In genomic region chr6:162178666-162179065, GRCh38 we compare ENCODE assay signal across 26 cellular contexts.
"Had no signal": no experiment of that assay in that cellular context is flagged by ENCODE, and none has a peak within 500 bp of the region (broad histone marks: within the 10 kb centered on the region; RNA-seq: fewer than 3 reads in every experiment).

No MANE protein-coding gene starts in this region.

- H3K4me3 Mint-ChIP-seq: activated naive CD4-positive, alpha-beta T cell treated with anti-CD3 and anti-CD28 coated beads for 36 hours; activated naive CD8-positive, alpha-beta T cell treated with anti-CD3 and anti-CD28 coated beads for 36 hours; activated T-cell treated with anti-CD3 and anti-CD28 coated beads, Interleukin-2, amount 50 U/mL, for 72 hours; effector memory CD8-positive, alpha-beta T cell; natural killer cell; neural progenitor cell; T-helper 2 cell treated with Interferon-gamma antibody and Interleukin-4, amounts not matched to agents 5 μg/mL and 100 μg/mL, for 36 hours had no signal

- ATAC-seq: body of pancreas; effector memory CD8-positive, alpha-beta T cell; left lobe of liver; natural killer cell had no signal

- DNase-seq: activated CD4-positive, alpha-beta T cell treated with anti-CD3 and anti-CD28 coated beads for 4 hours; activated CD4-positive, alpha-beta T cell treated with anti-CD3 and anti-CD28 coated beads, Interleukin-2, amount 50 U/mL, for 4 hours; activated effector memory CD4-positive, alpha-beta T cell treated with anti-CD3 and anti-CD28 coated beads, Interleukin-2, amount 50 U/mL, for 16 hours; activated naive CD4-positive, alpha-beta T cell treated with anti-CD3 and anti-CD28 coated beads for 36 hours; activated naive CD8-positive, alpha-beta T cell treated with anti-CD3 and anti-CD28 coated beads for 36 hours; activated T-cell treated with anti-CD3 and anti-CD28 coated beads for 4 hours; activated T-cell treated with anti-CD3 and anti-CD28 coated beads, Interleukin-2, amount 50 U/mL, for 72 hours; adrenal gland; aorta; body of pancreas; cortex of kidney; effector memory CD8-positive, alpha-beta T cell; erythroblast; gastrocnemius medialis; kidney glomerular epithelial cell; mesendoderm; natural killer cell; occipital lobe; stimulated activated CD4-positive, alpha-beta T cell treated with anti-CD3 and anti-CD28 coated beads, Interleukin-15, amount 100 ng/mL, for 24 hours; stimulated activated naive CD4-positive, alpha-beta T cell had no signal

- H3K4me1 ChIP-seq: adrenal gland, body of pancreas, neural progenitor cell, right atrium auricular region had no signal

- H3K9ac ChIP-seq: neural progenitor cell had no signal

- H3K4me3 ChIP-seq: adrenal gland, body of pancreas, gastrocnemius medialis, lung, neural progenitor cell, right atrium auricular region, tibial nerve had no signal

- H3K27me3 Mint-ChIP-seq: activated naive CD8-positive, alpha-beta T cell treated with anti-CD3 and anti-CD28 coated beads for 36 hours; effector memory CD8-positive, alpha-beta T cell had no signal

- H3K9me3 ChIP-seq: adrenal gland, body of pancreas, gastrocnemius medialis, right atrium auricular region, tibial nerve had no signal

- H3K27ac Mint-ChIP-seq: activated naive CD4-positive, alpha-beta T cell treated with anti-CD3 and anti-CD28 coated beads for 36 hours; activated naive CD8-positive, alpha-beta T cell treated with anti-CD3 and anti-CD28 coated beads for 36 hours; activated T-cell treated with anti-CD3 and anti-CD28 coated beads, Interleukin-2, amount 50 U/mL, for 72 hours; effector memory CD8-positive, alpha-beta T cell; natural killer cell; neural progenitor cell; T-helper 2 cell treated with Interferon-gamma antibody and Interleukin-4, amounts not matched to agents 5 μg/mL and 100 μg/mL, for 36 hours had no signal

- H3K4me2 ChIP-seq: neural progenitor cell had no signal

- H3K36me3 ChIP-seq: adrenal gland, gastrocnemius medialis, neural progenitor cell, right atrium auricular region, tibial nerve had no signal

- H3K27me3 ChIP-seq: adrenal gland, body of pancreas, gastrocnemius medialis, neural progenitor cell, right atrium auricular region, tibial nerve had no signal

- H3K4me1 Mint-ChIP-seq: natural killer cell had no signal

- H2AFZ ChIP-seq: neural progenitor cell had no signal

- H3K9me3 Mint-ChIP-seq: activated naive CD4-positive, alpha-beta T cell treated with anti-CD3 and anti-CD28 coated beads for 36 hours; activated naive CD8-positive, alpha-beta T cell treated with anti-CD3 and anti-CD28 coated beads for 36 hours; activated T-cell treated with anti-CD3 and anti-CD28 coated beads, Interleukin-2, amount 50 U/mL, for 72 hours; effector memory CD8-positive, alpha-beta T cell; neural progenitor cell; T-helper 2 cell treated with Interferon-gamma antibody and Interleukin-4, amounts not matched to agents 5 μg/mL and 100 μg/mL, for 36 hours had no signal

- H3K36me3 Mint-ChIP-seq: activated naive CD8-positive, alpha-beta T cell treated with anti-CD3 and anti-CD28 coated beads for 36 hours; natural killer cell; neural progenitor cell had no signal

- H3K27ac ChIP-seq: adrenal gland, body of pancreas, gastrocnemius medialis, neural progenitor cell had no signal
